ENCODE assay signal across 1 cellular context in genomic region chr18:29147944-29148343, GRCh38.
TF ChIP-seq lines count a peak whose summit lies in the region.

No MANE protein-coding gene starts in this region.

TF ChIP-seq in GM23338, 12 proteins besides CTCF, POLR2A, EP300 and RAD21 (continued from another document):
- no peak for TF ChIP-seq ZNF462 (CRISPR knock-in tag; IDR thresholded peaks at IDR 0.05)
- TF ChIP-seq ZNF331 (CRISPR knock-in tag; IDR thresholded peaks at IDR 0.05; ENCODE audit: low read depth), result no peak
